In the genomic region with DNA sequence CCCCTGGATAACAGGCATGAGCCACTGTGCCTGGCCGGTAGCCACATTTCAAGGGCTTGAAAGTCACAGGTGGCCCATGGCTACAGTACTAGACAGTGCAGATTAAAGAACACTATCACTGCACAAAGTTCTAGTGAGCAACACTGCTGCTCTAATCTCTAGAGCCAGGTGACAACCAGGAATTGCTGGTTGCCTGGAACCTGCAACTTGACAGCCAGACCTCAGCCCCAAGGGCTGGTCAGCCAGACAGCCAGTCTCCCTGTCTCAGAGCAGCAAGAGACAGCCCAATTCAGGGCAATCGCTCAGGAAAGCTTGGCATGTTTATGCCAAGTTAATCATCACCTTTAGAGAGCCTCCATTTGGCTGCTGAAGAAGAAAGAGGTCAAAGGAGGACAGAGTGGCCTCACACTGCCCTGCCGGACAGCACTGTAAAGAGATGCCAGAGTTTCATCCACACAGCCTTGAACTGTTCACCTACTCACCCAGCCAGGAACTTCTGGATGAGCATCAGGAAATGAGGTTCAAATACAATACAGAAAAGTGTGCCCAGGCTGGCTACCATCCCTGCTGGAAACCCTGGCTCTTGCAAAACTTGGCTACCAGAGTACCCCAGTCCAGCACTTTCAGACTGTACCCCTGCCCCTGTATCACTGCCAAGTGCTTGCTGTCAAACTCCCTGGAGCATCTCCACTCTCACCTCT, we compare ENCODE assay signal across 1 cellular context.
TF ChIP-seq lines count a peak whose summit lies in the region.

No MANE protein-coding gene starts in this region.

TF ChIP-seq in IMR-90, 13 proteins besides CTCF, POLR2A, EP300 and RAD21 (continued from another document):
- TF ChIP-seq CEBPB (IDR thresholded peaks at IDR 0.05; ENCODE audit: low read depth, low read length) (no peak), MXI1 (IDR thresholded peaks at IDR 0.05; ENCODE audit: borderline replicate concordance, low read depth, low read length) (no peak), FOS (IDR thresholded peaks at IDR 0.05; ENCODE audit: low read depth, low read length) (no peak), RFX5 (IDR thresholded peaks at IDR 0.05; ENCODE audit: low read depth, low read length) (no peak)
- TF ChIP-seq, protein P1, sequence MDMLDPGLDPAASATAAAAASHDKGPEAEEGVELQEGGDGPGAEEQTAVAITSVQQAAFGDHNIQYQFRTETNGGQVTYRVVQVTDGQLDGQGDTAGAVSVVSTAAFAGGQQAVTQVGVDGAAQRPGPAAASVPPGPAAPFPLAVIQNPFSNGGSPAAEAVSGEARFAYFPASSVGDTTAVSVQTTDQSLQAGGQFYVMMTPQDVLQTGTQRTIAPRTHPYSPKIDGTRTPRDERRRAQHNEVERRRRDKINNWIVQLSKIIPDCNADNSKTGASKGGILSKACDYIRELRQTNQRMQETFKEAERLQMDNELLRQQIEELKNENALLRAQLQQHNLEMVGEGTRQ (IDR thresholded peaks at IDR 0.05; ENCODE audit: low read depth, low read length): no peak
